Comparison of ENCODE assay signal across 8 cellular contexts in genomic region chr13:25171170-25171516, GRCh38. TPM values are rescaled to one million over a fixed set of nuclear protein-coding genes. Genes with fewer than 3 reads are reported as not detected.
DNase-seq lines count a peak whose midpoint lies in the region; ATAC-seq and TF ChIP-seq lines count a peak whose summit lies in the region.

No MANE protein-coding gene starts in this region.

- H3K27me3 ChIP-seq in GM06990 (replicated peaks; ENCODE audit: control insufficient read depth, insufficient read depth, low read length) (no peaks in the 10 kb centered on the region; the same call in none of the 2 replicates), endodermal cell (ENCODE audit: control insufficient read depth, insufficient read depth, low read length, poor library complexity, severe bottlenecking) (peaks cover 50% of the 10 kb centered on the region), trophoblast cell (ENCODE audit: insufficient read depth, low read length) (peaks cover 3% of the 10 kb centered on the region)

- no peak overlapping the region for H4K8ac ChIP-seq in trophoblast cell (ENCODE audit: low read depth, low read length)

- H4K91ac ChIP-seq in trophoblast cell (ENCODE audit: low read depth, low read length), result peak overlapping the region; percentile 28

- H2BK5ac ChIP-seq in trophoblast cell (ENCODE audit: low read depth, low read length, poor library complexity), result no peak overlapping the region

- H3K23ac ChIP-seq in trophoblast cell (ENCODE audit: low read length), result no peak overlapping the region

- H4K12ac ChIP-seq in trophoblast cell (ENCODE audit: low read depth, low read length), result no peak overlapping the region

- H2AFZ ChIP-seq in trophoblast cell (ENCODE audit: insufficient read depth, low read length, poor library complexity), result peak overlapping the region; percentile 72

- no peak for TF ChIP-seq CTCF in GM06990 (IDR thresholded peaks at IDR 0.05; ENCODE audit: insufficient read depth, low read length, poor library complexity, severe bottlenecking)
- TF ChIP-seq CTCF in endodermal cell (conservative IDR thresholded peaks at IDR 0.05), result no peak

- peaks cover 18% of the 10 kb centered on the region for H3K4me1 Mint-ChIP-seq in endodermal cell

- H3K36me3 Mint-ChIP-seq in endodermal cell (ENCODE audit: low read depth), result no peaks in the 10 kb centered on the region

- H2BK12ac ChIP-seq in trophoblast cell (ENCODE audit: low read length), result no peak overlapping the region

- no peak overlapping the region for H3K18ac ChIP-seq in trophoblast cell (ENCODE audit: low read length)

- H3K4me1 ChIP-seq in endodermal cell (ENCODE audit: control insufficient read depth, insufficient read depth, low read length) (no peaks in the 10 kb centered on the region), trophoblast cell (ENCODE audit: control insufficient read depth in 1 of 2, insufficient read depth in 2 of 2, low read length in 2 of 2) (peaks cover 2 to 11% of the 10 kb centered on the region in 2 experiments)

- WGBS in endodermal cell (ENCODE audit: insufficient coverage in 1 of 2, insufficient read length in 1 of 2), 2 experiments, result 1% methylated on average over 23 to 36 of the region's 36 CpGs
- no CpG with 5 or more reads among the region's 36 CpGs for WGBS in trophoblast cell (ENCODE audit: extremely low coverage, insufficient coverage, insufficient read length)

- no peaks in the 10 kb centered on the region for H3K36me3 ChIP-seq in GM06990 (ENCODE audit: control insufficient read depth, insufficient read depth, low read length)
- no peaks in the 10 kb centered on the region for H3K36me3 ChIP-seq in endodermal cell (ENCODE audit: control insufficient read depth, insufficient read depth, low read length)
- H3K36me3 ChIP-seq in trophoblast cell (ENCODE audit: control insufficient read depth in 1 of 2, insufficient read depth in 2 of 2, low read length in 2 of 2), result no peaks in the 10 kb centered on the region

- H3K4me3 ChIP-seq in GM06990 (replicated peaks; ENCODE audit: low read depth, low read length) (peak overlapping the region; percentile 37), endodermal cell (ENCODE audit: low read length) (peak overlapping the region; percentile 67), trophoblast cell (ENCODE audit: low read depth, low read length) (peak overlapping the region; percentile 68)

- no peak overlapping the region for H3K27ac Mint-ChIP-seq in endodermal cell

- H3K79me1 ChIP-seq in trophoblast cell (ENCODE audit: low read length), result peaks cover 10% of the 10 kb centered on the region

- H3K27me3 Mint-ChIP-seq in endodermal cell (ENCODE audit: insufficient read depth), result peaks cover 64% of the 10 kb centered on the region

- H3K9me3 ChIP-seq in endodermal cell (ENCODE audit: control insufficient read depth, low read length), result no peaks in the 10 kb centered on the region
- peaks cover 5% of the 10 kb centered on the region for H3K9me3 ChIP-seq in trophoblast cell (ENCODE audit: insufficient read depth, low read depth, low read length)

- no peak overlapping the region for H3K4ac ChIP-seq in trophoblast cell (ENCODE audit: low read depth, low read length)

- peaks cover 4% of the 10 kb centered on the region for H3K79me2 ChIP-seq in trophoblast cell (ENCODE audit: control insufficient read depth, insufficient read depth, low read length, poor library complexity)

- no peaks in the 10 kb centered on the region for H3K9me3 Mint-ChIP-seq in endodermal cell

- peak overlapping the region; percentile 80 for H3K27ac ChIP-seq in endodermal cell (ENCODE audit: low read depth, low read length)
- H3K27ac ChIP-seq in trophoblast cell (ENCODE audit: low read depth, low read length), result no peak overlapping the region

- no peak overlapping the region for H2AK5ac ChIP-seq in trophoblast cell (ENCODE audit: low read length)

- no peak overlapping the region for H3K14ac ChIP-seq in trophoblast cell (ENCODE audit: low read length)

- ATAC-seq in GM19455 (IDR thresholded peaks at IDR 0.05; ENCODE audit: unreplicated experiment) (no peak), GM21447 (IDR thresholded peaks at IDR 0.05; ENCODE audit: unreplicated experiment) (no peak)

- H2BK120ac ChIP-seq in trophoblast cell (ENCODE audit: insufficient read depth, low read length, poor library complexity), result no peak overlapping the region

- peak overlapping the region; percentile 66 for H3K4me3 Mint-ChIP-seq in endodermal cell

- H3K4me2 ChIP-seq in trophoblast cell (ENCODE audit: low read length), result peak overlapping the region; percentile 92

- H3K9ac ChIP-seq in endodermal cell (ENCODE audit: extremely low read depth, low read length, poor library complexity, severe bottlenecking) (no peak overlapping the region), trophoblast cell (ENCODE audit: low read length) (no peak overlapping the region)

- DNase-seq in GM06990 (ENCODE audit: extremely low read depth, insufficient read length) (no peak), NCI-H1092 (lab: John Stamatoyannopoulos, UW) (peak; percentile 59), endodermal cell (no peak), trophoblast cell (no peak), DMS 273 (lab: John Stamatoyannopoulos, UW; ENCODE audit: unreplicated experiment) (no peak), epidermal melanocyte (ENCODE audit: insufficient read length, low spot score) (no peak)

RNA-seq across cellular contexts. Expression of gene AMER2, which starts 0.9 kb away (rescaled TPM):
- total RNA-seq in endodermal cell, result under 1 TPM; 0.02 to 0.07 TPM
- 14.6 TPM for polyA plus RNA-seq in endodermal cell (2013, experiment 1 of 2)
- polyA plus RNA-seq in endodermal cell (2013, experiment 2 of 2), result 11.1 TPM
- polyA plus RNA-seq in trophoblast cell (2013), result 0.85 and 1.0 TPM in 2 replicates
